In genomic region chr1:62325076-62325475, GRCh38 we compare ENCODE assay signal across 9 cellular contexts. TPM values are rescaled to one million over a fixed set of nuclear protein-coding genes. Genes with fewer than 3 reads are reported as not detected.
A peak's percentile ranks its signal among the peaks of the same experiment; 100 is the strongest.
DNase-seq lines count a peak whose midpoint lies in the region; ATAC-seq, FAIRE-seq and TF ChIP-seq lines count a peak whose summit lies in the region.
"Had no signal": no experiment of that assay in that cellular context is flagged by ENCODE, and none has a peak within 500 bp of the region (broad histone marks: within the 10 kb centered on the region; RNA-seq: fewer than 3 reads in every experiment).

No MANE protein-coding gene starts in this region.

- H3K36me3 ChIP-seq in smooth muscle cell (ENCODE audit: low read depth) = no peaks in the 10 kb centered on the region

- no peaks in the 10 kb centered on the region for H3K79me2 ChIP-seq in smooth muscle cell (ENCODE audit: low read depth)

- 4% methylated on average over 4 of the region's 4 CpGs for WGBS in smooth muscle cell (ENCODE audit: low lambda C conversion rate)

- peaks cover 5% of the 10 kb centered on the region for H3K4me1 ChIP-seq in smooth muscle cell (ENCODE audit: low read depth)

- H3K27me3 ChIP-seq in smooth muscle cell (ENCODE audit: low read depth) = no peaks in the 10 kb centered on the region

- H3K27ac ChIP-seq in smooth muscle cell (ENCODE audit: low read depth) = peak overlapping the region; percentile 98

- H3K9ac ChIP-seq in smooth muscle cell (ENCODE audit: low read depth) = peak overlapping the region; percentile 76

- peak overlapping the region; percentile 64 for H3K4me2 ChIP-seq in smooth muscle cell

- peaks cover 23% of the 10 kb centered on the region for H3F3A ChIP-seq in smooth muscle cell (ENCODE audit: low read depth)

- no peaks in the 10 kb centered on the region for H3K9me3 ChIP-seq in smooth muscle cell (replicated peaks; ENCODE audit: low read depth)

- no peak overlapping the region for H2AFZ ChIP-seq in smooth muscle cell (ENCODE audit: low read depth)

- TF ChIP-seq POLR2A in GM12892 (IDR thresholded peaks at IDR 0.05; ENCODE audit: low read depth, low read length) = no peak

- H4K20me1 ChIP-seq in smooth muscle cell (ENCODE audit: low read depth) = no peaks in the 10 kb centered on the region

- TF ChIP-seq CTCF in astrocyte of the cerebellum (IDR thresholded peaks at IDR 0.05; ENCODE audit: low read depth, low read length, missing control alignments) = no peak
- no peak for TF ChIP-seq CTCF in smooth muscle cell (IDR thresholded peaks at IDR 0.05; ENCODE audit: borderline replicate concordance, insufficient read depth, poor library complexity, severe bottlenecking)

- no peak for ATAC-seq in HG02588 (IDR thresholded peaks at IDR 0.05; ENCODE audit: unreplicated experiment)
- no peak for ATAC-seq in esophagus mucosa

- no peak for FAIRE-seq in GM12892 (lab: Jason Lieb, UNC)

- H3K4me3 ChIP-seq in astrocyte of the cerebellum (ENCODE audit: low read depth, low read length) (no peak overlapping the region), smooth muscle cell (no peak overlapping the region)

- DNase-seq in H4 (ENCODE audit: low spot score) (peak; percentile 58), astrocyte of the cerebellum (ENCODE audit: low read depth) (peak; percentile 38), iris pigment epithelial cell (ENCODE audit: low read depth) (peak; percentile 52), smooth muscle cell (lab: John Stamatoyannopoulos, UW; ENCODE audit: unreplicated experiment) (no peak), GM12892 (ENCODE audit: insufficient read length) (no peak)
- DNase-seq: NCI-H345, substantia nigra had no signal

- in situ Hi-C loops in astrocyte of the cerebellum (cut with HindIII; ENCODE audit: low sequenced_read_pairs) = no loop called here

RNA-seq across cellular contexts. Expression of gene KANK4, which starts 5.8 kb away (rescaled TPM):
- 0.78 TPM in 1 of 2 replicates, not detected in the other for total RNA-seq in H4 (2014; rRNA removed; shearing (Covaris generic))
- total RNA-seq in smooth muscle cell (69.2 and 74.3 TPM in 2 replicates), esophagus mucosa (not detected)
- polyA plus RNA-seq in smooth muscle cell = 72.4 and 77.8 TPM in 2 replicates
- not detected for polyA plus RNA-seq in GM12892 (2012; ENCODE audit: missing spikeins)

Comparison
In these comparisons a context has a peak if more than half of its experiments do, and no peak if none do; other contexts are left out.
1. DNase-seq: peak in H4 (single experiment), astrocyte of the cerebellum (single experiment) and iris pigment epithelial cell (single experiment); none in smooth muscle cell (single experiment) and GM12892 (single experiment).
2. RNA of gene KANK4, which starts 5.8 kb away (total RNA-seq): 69.2 to 74.3 TPM in smooth muscle cell; 0.78 TPM in H4 and not detected in esophagus mucosa (single experiment); every median in the first group is over 10 times any median in the second.